ENCODE assay signal across 11 cellular contexts in the genomic region with DNA sequence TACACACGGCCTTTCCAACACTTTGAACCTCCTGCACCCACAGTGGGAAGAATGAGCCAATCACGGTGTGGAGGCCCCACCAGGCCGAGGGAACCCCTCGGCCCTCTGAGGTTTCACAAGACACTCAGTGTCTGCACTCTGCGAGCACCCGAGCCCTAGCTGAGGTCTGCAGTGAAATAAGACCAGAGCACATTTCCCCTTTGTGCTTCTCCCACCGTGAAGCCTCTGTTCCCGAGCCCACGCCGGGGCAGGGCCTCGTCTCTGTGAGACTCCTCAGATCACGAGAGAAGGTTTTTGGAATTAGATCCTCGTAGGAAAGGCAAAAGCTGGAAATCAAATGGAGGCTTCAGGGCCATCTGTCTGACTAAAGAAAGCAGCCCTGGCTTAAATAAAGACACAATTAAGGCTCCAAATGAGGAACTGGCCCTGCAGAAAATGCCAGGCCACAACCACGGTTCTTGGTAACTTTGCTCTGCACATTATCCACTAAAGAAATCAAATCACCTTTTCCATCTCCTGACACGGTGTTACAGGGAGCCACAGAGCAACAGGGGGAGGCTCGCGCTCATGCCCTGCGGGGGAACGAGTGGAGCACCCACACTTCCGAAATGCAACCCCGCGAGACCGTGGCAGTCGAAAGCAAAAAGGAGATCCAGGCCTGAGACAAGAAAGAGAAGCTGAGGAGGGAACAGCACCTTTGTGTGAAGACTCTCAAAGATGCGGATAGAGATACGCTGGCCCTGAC. TPM values are rescaled to one million over a fixed set of nuclear protein-coding genes. Genes with fewer than 3 reads are reported as not detected.
DNase-seq lines count a peak whose midpoint lies in the region; ATAC-seq, FAIRE-seq and TF ChIP-seq lines count a peak whose summit lies in the region.
"Had no signal": no experiment of that assay in that cellular context is flagged by ENCODE, and none has a peak within 500 bp of the region (broad histone marks: within the 10 kb centered on the region; RNA-seq: fewer than 3 reads in every experiment).

No MANE protein-coding gene starts in this region.

- H3K9ac ChIP-seq in liver (ENCODE audit: low read depth in 1 of 2, low read length in 2 of 2) (no peak overlapping the region), HepG2 (ENCODE audit: insufficient read depth, low read depth, low read length) (no peak overlapping the region), GM12878 (ENCODE audit: control insufficient read depth, insufficient read depth, low read length) (peak overlapping the region; percentile 24; the same call in 1 of the 2 replicates)

- TF ChIP-seq EP300 in HepG2 (IDR thresholded peaks at IDR 0.05; ENCODE audit: low read depth in 2 of 2, low read length in 2 of 2), result no peak
- no peak for TF ChIP-seq EP300 in HepG2 (CRISPR knock-in tag; IDR thresholded peaks at IDR 0.05; ENCODE audit: borderline replicate concordance)
- TF ChIP-seq EP300 in GM12878 (IDR thresholded peaks at IDR 0.05; ENCODE audit: borderline replicate concordance in 1 of 2, control insufficient read depth in 1 of 2, low read depth in 2 of 2, low read length in 2 of 2), result no peak

- in situ Hi-C loops in HepG2 (cut with HindIII; ENCODE audit: extremely low pct_ligation_motif_present, low pct_unique_long_range_greater_than_20kb), result no loop called here
- in situ Hi-C loops in GM12878 (cut with MboI), result no loop called here

- H2AFZ ChIP-seq in HepG2 (ENCODE audit: low read length), result no peak overlapping the region
- peak overlapping the region; percentile 2; the same call in 1 of the 2 replicates for H2AFZ ChIP-seq in GM12878 (ENCODE audit: control insufficient read depth, low read depth, low read length)

- WGBS in liver, result 78% methylated on average over 26 of the region's 26 CpGs
- WGBS in HepG2 (ENCODE audit: low lambda C conversion rate), result 95% methylated on average over 26 of the region's 26 CpGs
- WGBS in GM12878 (ENCODE audit: insufficient coverage, insufficient replicate concordance, low lambda C conversion rate, missing lambda C conversion rate), result 35% methylated on average over 26 of the region's 26 CpGs

- H3K4me1 ChIP-seq in liver (ENCODE audit: control insufficient read depth in 4 of 4, insufficient read depth in 4 of 4, low read length in 3 of 4), result peaks cover 25 to 57% (median 39%) of the 10 kb centered on the region in 4 donors
- no peaks in the 10 kb centered on the region for H3K4me1 ChIP-seq in HepG2 (ENCODE audit: insufficient read depth, low read length)
- H3K4me1 ChIP-seq in GM12878 (ENCODE audit: control insufficient read depth, insufficient read depth, low read length), result peaks cover 63% of the 10 kb centered on the region
- H3K4me1 ChIP-seq in naive thymus-derived CD4-positive, alpha-beta T cell (ENCODE audit: control insufficient read depth in 2 of 2, insufficient read depth in 2 of 2, low read length in 2 of 2), result peaks cover 90 to 94% of the 10 kb centered on the region in 2 donors

- TF ChIP-seq RAD21 in liver (IDR thresholded peaks at IDR 0.05) (no peak), HepG2 (CRISPR knock-in tag; IDR thresholded peaks at IDR 0.05) (no peak), GM12878 (IDR thresholded peaks at IDR 0.05; ENCODE audit: insufficient read depth, low read depth, low read length) (no peak)

- H3K36me3 Mint-ChIP-seq in naive thymus-derived CD4-positive, alpha-beta T cell, result peaks cover 0 to 46% (median 9%) of the 10 kb centered on the region in 5 donors

- peak overlapping the region in 8 of 9 donors; percentile 47 to 97 (median 90) for H3K27ac Mint-ChIP-seq in naive thymus-derived CD4-positive, alpha-beta T cell

- H3K4me3 ChIP-seq in liver (ENCODE audit: low read depth in 1 of 3, low read length in 3 of 3) (no peak overlapping the region), HepG2 (replicated peaks in 1 of 3; ENCODE audit: insufficient read depth in 1 of 3, low read depth in 2 of 3, low read length in 3 of 3) (no peak overlapping the region), GM12878 (no peak overlapping the region)
- H3K4me3 ChIP-seq in naive thymus-derived CD4-positive, alpha-beta T cell (ENCODE audit: low read length), result no peak overlapping the region

- POLR2A ChIA-PET in HepG2 (lab: Yijun Ruan, JAX) (no interaction called here), GM12878 (lab: Charles Lee) (interaction anchor here (1.1 to 3.8 kb wide), 4 partner anchors 12 to 42 kb away, joined by 3 to 17 read pairs (median 4); no protein-coding TSS in a partner anchor)
- POLR2A ChIA-PET in naive thymus-derived CD4-positive, alpha-beta T cell (lab: Charles Lee), result interaction anchor here (0.6 to 15.1 kb wide), 7 partner anchors 8 to 53 kb away, joined by 3 to 271 read pairs (median 4); no protein-coding TSS in a partner anchor

- H3K79me2 ChIP-seq in HepG2 (ENCODE audit: insufficient read depth, low read length) (no peaks in the 10 kb centered on the region), GM12878 (ENCODE audit: control insufficient read depth, insufficient read depth, low read length) (peaks cover 19% of the 10 kb centered on the region)

- TF ChIP-seq POLR2A in HepG2 (IDR thresholded peaks at IDR 0.05; ENCODE audit: insufficient read depth in 1 of 2, low read depth in 2 of 2, low read length in 2 of 2) (no peak), GM12878 (IDR thresholded peaks at IDR 0.05; ENCODE audit: low read depth, low read length) (no peak)

- SMC1A ChIA-PET in GM12878 (lab: Charles Lee; ENCODE audit: uncharacterized antibody, unreplicated experiment), result interaction anchor here (0.6 to 3.8 kb wide), 6 partner anchors 12 to 86 kb away, joined by 3 to 26 read pairs (median 6); no protein-coding TSS in a partner anchor

- TF ChIP-seq CTCF in liver (IDR thresholded peaks at IDR 0.05; ENCODE audit: low read depth, low read length, missing input control) (no peak), HepG2 (CRISPR knock-in tag; IDR thresholded peaks at IDR 0.05) (no peak), GM12878 (IDR thresholded peaks at IDR 0.05 in 2 of 3, conservative IDR thresholded peaks at IDR 0.05 in 1 of 3; ENCODE audit: control insufficient read depth in 2 of 3, extremely low read depth in 1 of 3, insufficient read depth in 1 of 3, low read depth in 3 of 3, low read length in 3 of 3) (no peak)

- H3K27ac ChIP-seq in liver (ENCODE audit: low read depth in 1 of 2, low read length in 2 of 2) (peak overlapping the region; percentile 38 to 75), HepG2 (ENCODE audit: extremely low read length, insufficient read depth, low read length) (no peak overlapping the region), GM12878 (ENCODE audit: control insufficient read depth, insufficient read depth) (peak overlapping the region; percentile 60)
- no peak overlapping the region for H3K27ac ChIP-seq in naive thymus-derived CD4-positive, alpha-beta T cell (ENCODE audit: low read depth, low read length)

- no peaks in the 10 kb centered on the region for H3K9me3 Mint-ChIP-seq in naive thymus-derived CD4-positive, alpha-beta T cell

- FAIRE-seq in HepG2 (lab: Jason Lieb, UNC) (no peak), GM12878 (lab: Jason Lieb, UNC) (no peak)

- ATAC-seq in HepG2, result no peak
- ATAC-seq in GM12878, result no peak
- no peak for ATAC-seq in naive thymus-derived CD4-positive, alpha-beta T cell
- ATAC-seq in HG02852 (IDR thresholded peaks at IDR 0.05; ENCODE audit: unreplicated experiment), result no peak

- DNase-seq in HepG2 (ENCODE audit: low spot score), result no peak
- no peak for DNase-seq in GM12878 (ENCODE audit: low read depth, low spot score)
- no peak for DNase-seq in naive thymus-derived CD4-positive, alpha-beta T cell
- DNase-seq in COR-L47 (lab: John Stamatoyannopoulos, UW), result no peak
- DNase-seq in mesenteric fat pad (ENCODE audit: low spot score), result no peak
- no peak for DNase-seq in NCI-H446 (lab: John Stamatoyannopoulos, UW)
- DNase-seq: DMS153, NCI-H1092, SHP77 treated with DMSO at 0.1 percent for 48 hours had no signal

- H3K4me1 Mint-ChIP-seq in naive thymus-derived CD4-positive, alpha-beta T cell, result peaks cover 86 to 100% (median 99%) of the 10 kb centered on the region in 7 donors

- BruUV-seq in HepG2 (replicated peaks; lab: Mats Ljungman, UMichigan) (no TSS peak), GM12878 (replicated peaks; lab: Mats Ljungman, UMichigan) (no TSS peak)

- CTCF ChIA-PET in HepG2 (lab: Yijun Ruan, JAX; ENCODE audit: low intra/inter-chr PET ratio, low total read pairs) (no interaction called here), GM12878 (lab: Yijun Ruan, JAX) (interaction anchor here (1.3 to 6.1 kb wide), 5 partner anchors 11 to 160 kb away, joined by 3 to 74 read pairs (median 5); no protein-coding TSS in a partner anchor)
- CTCF ChIA-PET in naive thymus-derived CD4-positive, alpha-beta T cell (lab: Charles Lee), result interaction anchor here (0.8 to 7.5 kb wide), 6 partner anchors 17 to 53 kb away, joined by 3 to 81 read pairs (median 5); no protein-coding TSS in a partner anchor

- no peaks in the 10 kb centered on the region for H3K27me3 ChIP-seq in liver (ENCODE audit: control insufficient read depth in 4 of 4, insufficient read depth in 4 of 4, low read length in 3 of 4)
- H3K27me3 ChIP-seq in HepG2 (ENCODE audit: control insufficient read depth in 1 of 2, insufficient read depth in 2 of 2, low read length in 2 of 2), result no peaks in the 10 kb centered on the region
- H3K27me3 ChIP-seq in GM12878 (replicated peaks in 1 of 2; ENCODE audit: control insufficient read depth in 2 of 2, insufficient read depth in 2 of 2, low read length in 1 of 2), result no peaks in the 10 kb centered on the region
- H3K27me3 ChIP-seq in naive thymus-derived CD4-positive, alpha-beta T cell (ENCODE audit: control insufficient read depth in 2 of 2, insufficient read depth in 2 of 2, low read length in 2 of 2), result no peaks in the 10 kb centered on the region

- H3K36me3 ChIP-seq in liver (ENCODE audit: control insufficient read depth in 4 of 4, insufficient read depth in 3 of 4, low read depth in 1 of 4, low read length in 3 of 4) (peaks cover 0 to 2% (median 1%) of the 10 kb centered on the region in 4 donors), HepG2 (replicated peaks in 1 of 2; ENCODE audit: control insufficient read depth in 1 of 2, insufficient read depth in 2 of 2, low read length in 2 of 2) (peaks cover 9 to 49% of the 10 kb centered on the region in 2 experiments), GM12878 (ENCODE audit: control insufficient read depth in 2 of 2, insufficient read depth in 2 of 2, low read length in 1 of 2) (peaks cover 5 to 19% of the 10 kb centered on the region in 2 experiments; a peak in 3 of 4 replicates)
- H3K36me3 ChIP-seq in naive thymus-derived CD4-positive, alpha-beta T cell (ENCODE audit: control insufficient read depth in 2 of 3, insufficient read depth in 3 of 3, low read length in 3 of 3), result peaks cover 0 to 6% (median 0%) of the 10 kb centered on the region in 3 experiments

- H3K27me3 Mint-ChIP-seq in naive thymus-derived CD4-positive, alpha-beta T cell, result no peaks in the 10 kb centered on the region

- peak overlapping the region in 8 of 10 donors; percentile 2 to 84 (median 54) for H3K4me3 Mint-ChIP-seq in naive thymus-derived CD4-positive, alpha-beta T cell

- H3K9me3 ChIP-seq in liver (ENCODE audit: control insufficient read depth in 4 of 4, low read length in 3 of 4) (no peaks in the 10 kb centered on the region), HepG2 (ENCODE audit: low read length) (no peaks in the 10 kb centered on the region), GM12878 (replicated peaks; ENCODE audit: control insufficient read depth, insufficient read depth, low read length) (no peaks in the 10 kb centered on the region)
- no peaks in the 10 kb centered on the region for H3K9me3 ChIP-seq in naive thymus-derived CD4-positive, alpha-beta T cell (ENCODE audit: control insufficient read depth in 2 of 3, low read length in 3 of 3)

- H3K4me2 ChIP-seq in HepG2 (ENCODE audit: low read depth, low read length) (no peak overlapping the region), GM12878 (ENCODE audit: control insufficient read depth, insufficient read depth) (peak overlapping the region; percentile 38)

- H4K20me1 ChIP-seq in HepG2 (ENCODE audit: insufficient read depth, low read length), result 0 out of 2 replicates have a peak, but pooled peaks cover 2% of the 10 kb centered on the region
- no peaks in the 10 kb centered on the region for H4K20me1 ChIP-seq in GM12878 (ENCODE audit: control insufficient read depth, insufficient read depth)

- intact Hi-C loops in HepG2 (cut with micrococcal nuclease; ENCODE audit: unreplicated experiment), result no loop called here
- intact Hi-C loops in GM12878 (cut with micrococcal nuclease; ENCODE audit: unreplicated experiment), result no loop called here
- intact Hi-C loops in naive thymus-derived CD4-positive, alpha-beta T cell (cut with micrococcal nuclease), result no loop called here

- RAD21 ChIA-PET in GM12878 (lab: Charles Lee; ENCODE audit: unreplicated experiment), result interaction anchor here (3.1 to 14.0 kb wide), 3 partner anchors 12 to 41 kb away, joined by 14 to 266 read pairs (median 15); no protein-coding TSS in a partner anchor

RNA-seq across cellular contexts. Expression of a gene that starts 43.7 kb away (rescaled TPM):
- total RNA-seq in liver (10 to 100 TPM; 10.2 to 24.0 TPM), HepG2 (2016; rRNA removed; fragmentation: Illumina TruSeq; extraction: Trizol) (17.6 and 19.3 TPM in 2 replicates), GM12878 (2014; rRNA removed) (20.6 and 26.3 TPM in 2 replicates), GM12878 (2014; rRNA removed; fragmentation: Illumina TruSeq; extraction: Trizol) (9.8 and 12.2 TPM in 2 replicates), GM12878 (2021) (25.2 and 26.1 TPM in 2 replicates), mesenteric fat pad (35.0 TPM)
- polyA plus RNA-seq in liver (1 to 10 TPM; 1.1 to 2.3 TPM), HepG2 (2011; rRNA removed) (5.8 and 6.4 TPM in 2 replicates), GM12878 (2011; rRNA removed) (6.3 and 8.6 TPM in 2 replicates), GM12878 (2014; fragmentation: Illumina TruSeq; extraction: Trizol) (2.7 and 6.5 TPM in 2 replicates), GM12878 (2014; fragmentation: Nextera tagmentation; extraction: Ambion mirVana) (under 1 TPM; 0.05 to 0.16 TPM), GM12878 (2014; rRNA removed) (14.8 and 15.6 TPM in 2 replicates), GM12878 (2016; fragmentation: Nextera tagmentation; extraction: Ambion mirVana) (1 to 10 TPM; 4.9 to 7.7 TPM)
- 37.4 and 40.4 TPM in 2 replicates for total RNA-seq in HepG2 (2016; cell fraction: cytosol; rRNA removed; fragmentation: Illumina TruSeq; extraction: Trizol; ENCODE audit: low read depth)
- 15.2 and 19.1 TPM in 2 replicates for total RNA-seq in HepG2 (2016; cell fraction: insoluble cytoplasmic fraction; rRNA removed; fragmentation: Illumina TruSeq; extraction: Trizol)
- 19.0 and 21.2 TPM in 2 replicates for total RNA-seq in HepG2 (2016; cell fraction: membrane; rRNA removed; fragmentation: Illumina TruSeq; extraction: Trizol)
- 13.6 and 18.0 TPM in 2 replicates for total RNA-seq in HepG2 (2016; cell fraction: nucleus; rRNA removed; fragmentation: Illumina TruSeq; extraction: Trizol)
- 4.7 and 7.2 TPM in 2 replicates for polyA plus RNA-seq in HepG2 (2011; cell fraction: cytosol; rRNA removed)
- 7.7 and 11.9 TPM in 2 replicates for polyA plus RNA-seq in HepG2 (2011; cell fraction: nucleus; rRNA removed)
- 3.5 and 5.6 TPM in 2 replicates for polyA plus RNA-seq in HepG2 (2012)
- polyA plus RNA-seq in HepG2 (2016; cell fraction: cytosol; fragmentation: Illumina TruSeq; extraction: Trizol; ENCODE audit: low read depth), result 0.71 and 0.72 TPM in 2 replicates
- 10.3 and 11.4 TPM in 2 replicates for polyA plus RNA-seq in HepG2 (2016; cell fraction: insoluble cytoplasmic fraction; fragmentation: Illumina TruSeq; extraction: Trizol; ENCODE audit: low read depth)
- 3.6 and 4.1 TPM in 2 replicates for polyA plus RNA-seq in HepG2 (2016; cell fraction: membrane; fragmentation: Illumina TruSeq; extraction: Trizol; ENCODE audit: low read depth)
- polyA plus RNA-seq in HepG2 (2016; cell fraction: nucleus; fragmentation: Illumina TruSeq; extraction: Trizol; ENCODE audit: insufficient read depth, low read depth), result 13.5 and 14.8 TPM in 2 replicates
- polyA minus RNA-seq in HepG2 (2011; rRNA and poly(A)+ RNA removed; ENCODE audit: low replicate concordance), result 28.7 and 33.7 TPM in 2 replicates
- polyA minus RNA-seq in HepG2 (2011; cell fraction: cytosol; rRNA and poly(A)+ RNA removed), result 7.5 and 12.7 TPM in 2 replicates
- 9.5 and 10.1 TPM in 2 replicates for polyA minus RNA-seq in HepG2 (2011; cell fraction: nucleus; rRNA and poly(A)+ RNA removed)
- 50.5 and 56.5 TPM in 2 replicates for total RNA-seq in GM12878 (2013; cell fraction: nucleolus; rRNA removed)
- 3.7 TPM for polyA plus RNA-seq in GM12878 (2011; ENCODE audit: low read depth)
- 10.5 and 14.4 TPM in 2 replicates for polyA plus RNA-seq in GM12878 (2011; cell fraction: cytosol; rRNA removed)
- 14.4 and 19.5 TPM in 2 replicates for polyA plus RNA-seq in GM12878 (2011; cell fraction: nucleus; rRNA removed)
- 7.8 and 8.4 TPM in 2 replicates for polyA plus RNA-seq in GM12878 (2012)
- polyA minus RNA-seq in GM12878 (2011; rRNA and poly(A)+ RNA removed), result 15.6 and 28.6 TPM in 2 replicates
- 13.3 and 14.2 TPM in 2 replicates for polyA minus RNA-seq in GM12878 (2011; cell fraction: cytosol; rRNA and poly(A)+ RNA removed)
- polyA minus RNA-seq in GM12878 (2011; cell fraction: nucleus; rRNA and poly(A)+ RNA removed), result 11.6 and 25.5 TPM in 2 replicates
- total RNA-seq in naive thymus-derived CD4-positive, alpha-beta T cell, result 10 to 100 TPM; 25.5 to 51.5 (median 28.6) TPM
- 10 to 100 TPM in 1 of 2 donors, 1 to 10 TPM in 1; 3.9 to 18.8 TPM for polyA plus RNA-seq in naive thymus-derived CD4-positive, alpha-beta T cell

Comparison
In these comparisons a context has a peak if more than half of its experiments do, and no peak if none do; other contexts are left out.
1. H3K27ac ChIP-seq: peak in liver (2 of 2) and GM12878 (single experiment); none in HepG2 (single experiment) and naive thymus-derived CD4-positive, alpha-beta T cell (single experiment).